In the genomic region with DNA sequence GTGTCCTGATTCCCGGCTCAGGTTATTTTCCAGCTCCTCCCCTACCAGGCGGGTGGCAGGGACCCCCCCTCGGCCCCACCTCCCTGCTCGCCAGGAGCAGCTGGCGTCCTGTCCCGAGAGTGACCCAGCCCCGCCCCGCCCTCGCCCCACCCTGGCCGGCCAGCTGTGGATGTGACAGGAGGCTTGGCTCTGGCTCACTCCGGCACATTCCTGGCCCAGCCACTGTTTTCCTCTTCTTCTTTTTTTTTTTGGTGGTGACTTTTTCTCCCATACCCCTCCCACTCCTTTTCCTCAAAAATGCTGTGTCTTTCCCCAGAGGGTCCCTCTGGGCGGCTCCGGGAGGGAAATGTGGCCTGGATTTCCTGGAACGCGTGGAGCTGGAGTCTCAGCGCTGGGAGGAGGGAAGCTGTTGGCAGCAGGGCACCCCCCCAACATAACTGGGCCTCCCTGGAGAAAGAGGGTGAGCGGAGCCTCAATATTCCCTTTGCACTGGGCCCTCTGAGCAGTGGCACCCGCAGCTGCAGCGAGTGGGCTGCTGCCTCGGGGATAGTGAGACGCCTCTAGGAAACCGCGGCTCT, we compare ENCODE assay signal across 11 cellular contexts. TPM values are rescaled to one million over a fixed set of nuclear protein-coding genes. Genes with fewer than 3 reads are reported as not detected.
DNase-seq lines count a peak whose midpoint lies in the region; ATAC-seq and TF ChIP-seq lines count a peak whose summit lies in the region.
"Had no signal": no experiment of that assay in that cellular context is flagged by ENCODE, and none has a peak within 500 bp of the region (broad histone marks: within the 10 kb centered on the region; RNA-seq: fewer than 3 reads in every experiment).

No MANE protein-coding gene starts in this region.

- no peak for ATAC-seq in GM21576 (IDR thresholded peaks at IDR 0.05; ENCODE audit: unreplicated experiment)
- ATAC-seq: activated T-helper 17 cell treated with anti-CD3 and anti-CD28 coated beads, Interleukin-2, amount 50 U/mL, for 72 hours had no signal

- H3K9me3 ChIP-seq in SJCRH30 (replicated peaks) = no peaks in the 10 kb centered on the region
- no peaks in the 10 kb centered on the region for H3K9me3 ChIP-seq in prostate gland

- peak overlapping the region; percentile 26; the same call in 1 of the 2 replicates for H3K4me3 ChIP-seq in SJCRH30
- no peak overlapping the region for H3K4me3 ChIP-seq in prostate gland

- 4% methylated on average over 20 of the region's 23 CpGs for WGBS in prostate gland

- no peaks in the 10 kb centered on the region for H3K36me3 ChIP-seq in SJCRH30
- H3K36me3 ChIP-seq in prostate gland = no peaks in the 10 kb centered on the region

- TF ChIP-seq CTCF in prostate gland (IDR thresholded peaks at IDR 0.05) = no peak

- H3K27me3 ChIP-seq in SJCRH30 (peaks cover 10% of the 10 kb centered on the region; the same call in 1 of the 2 replicates), prostate gland (replicated peaks; ENCODE audit: insufficient read depth) (no peaks in the 10 kb centered on the region)

- H3K4me1 ChIP-seq in SJCRH30 (peaks cover 30% of the 10 kb centered on the region), prostate gland (replicated peaks) (no peaks in the 10 kb centered on the region)

- no peak for TF ChIP-seq POLR2A in prostate gland (IDR thresholded peaks at IDR 0.05)

- H3K27ac ChIP-seq in SJCRH30 (no peak overlapping the region; the same call in 1 of the 2 replicates), prostate gland (no peak overlapping the region)

- DNase-seq in ELF-1 (ENCODE audit: low read depth, low spot score) (peak; percentile 78), SJCRH30 (peak; percentile 85 to 90), cardiac septum (ENCODE audit: low spot score) (peak; percentile 84), prostate gland (ENCODE audit: low spot score) (peak; percentile 14), DMS153 (lab: John Stamatoyannopoulos, UW) (no peak)
- DNase-seq in activated CD4-positive, alpha-beta T cell treated with anti-CD3 and anti-CD28 coated beads for 48 hours = no peak
- no peak for DNase-seq in stimulated activated CD4-positive, alpha-beta T cell treated with anti-CD3 and anti-CD28 coated beads, Interleukin-4, amount 100 ng/mL, for 1 hour
- DNase-seq: DMS79 treated with DMSO at 0.1 percent for 48 hours had no signal

- intact Hi-C loops in cardiac septum (cut with DNase I) (loop anchor here (5.0 kb wide), 1 partner anchor 35 kb away; no protein-coding TSS in a partner anchor), prostate gland (cut with DNase I) (no loop called here)

RNA-seq across cellular contexts. Expression of a gene that starts 28.3 kb away (rescaled TPM):
- 167 and 200 TPM in 2 replicates for total RNA-seq in SJCRH30 (2014; rRNA removed; shearing (Covaris generic))
- 111 TPM for total RNA-seq in cardiac septum
- total RNA-seq in prostate gland = 100 to 1,000 TPM in 1 of 2 donors, 10 to 100 TPM in 1; 66.9 to 152 TPM

RNA-seq across cellular contexts. Expression of a gene that starts 38.3 kb away (rescaled TPM):
- total RNA-seq in SJCRH30 (2014; rRNA removed; shearing (Covaris generic)) = not detected in 2 replicates
- total RNA-seq in cardiac septum (4.8 TPM), prostate gland (under 1 TPM; 0.55 to 0.68 TPM)
- total RNA-seq: activated T-helper 17 cell treated with anti-CD3 and anti-CD28 coated beads, Interleukin-2, amount 50 U/mL, for 72 hours; mononuclear cell had no signal

Comparison
In these comparisons a context has a peak if more than half of its experiments do, and no peak if none do; other contexts are left out.
1. DNase-seq: peak in ELF-1 (single experiment), SJCRH30 (2 of 2), cardiac septum (single experiment) and prostate gland (single experiment); none in activated CD4-positive, alpha-beta T cell treated with anti-CD3 and anti-CD28 coated beads for 48 hours (single experiment), DMS153 (single experiment) and stimulated activated CD4-positive, alpha-beta T cell treated with anti-CD3 and anti-CD28 coated beads, Interleukin-4, amount 100 ng/mL, for 1 hour (single experiment).